ENCODE assay signal across 28 cellular contexts in the genomic region with DNA sequence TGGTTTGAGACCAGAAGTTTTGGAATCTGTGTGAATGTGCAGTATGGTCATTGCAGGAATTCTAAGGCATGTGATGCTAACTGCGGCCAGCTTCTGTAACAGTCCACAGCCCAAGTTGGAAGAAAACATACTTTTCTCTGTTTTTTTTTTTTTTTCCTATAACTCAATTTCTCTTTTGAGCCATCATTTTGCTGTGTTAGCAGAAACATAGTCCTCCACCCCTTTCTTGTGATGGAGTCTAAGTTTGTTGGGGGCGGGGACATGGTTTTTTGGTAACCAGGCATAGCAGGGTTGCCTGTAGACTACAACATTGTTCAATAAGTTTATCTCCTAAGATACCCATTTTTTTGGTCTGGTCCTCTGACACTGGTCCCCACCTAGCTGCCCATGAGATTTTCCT.
"Had no signal": no experiment of that assay in that cellular context is flagged by ENCODE, and none has a peak within 500 bp of the region (broad histone marks: within the 10 kb centered on the region; RNA-seq: fewer than 3 reads in every experiment).

No MANE protein-coding gene starts in this region.

- H3K4me1 ChIP-seq: stomach, suprapubic skin, testis, thyroid gland, tibial artery, tibial nerve, transverse colon, upper lobe of left lung, upper lobe of right lung, uterus, vagina had no signal

- DNase-seq: stimulated activated CD4-positive, alpha-beta T cell treated with anti-CD3 and anti-CD28 coated beads, Interleukin-2, amount 100 ng/mL, for 48 hours; stimulated activated CD4-positive, alpha-beta T cell treated with anti-CD3 and anti-CD28 coated beads, Interleukin-4, amount 100 ng/mL, for 1 hour; stimulated activated CD4-positive, alpha-beta T cell treated with anti-CD3 and anti-CD28 coated beads, Interleukin-4, amount 100 ng/mL, for 24 hours; stimulated activated CD4-positive, alpha-beta T cell treated with anti-CD3 and anti-CD28 coated beads, Interleukin-4, amount 100 ng/mL, for 4 hours; stimulated activated CD8-positive, alpha-beta memory T cell treated with anti-CD3 and anti-CD28 coated beads, Interleukin-4, amount 100 ng/mL, for 48 hours; stimulated activated naive B cell treated with anti-CD40 and anti-IgM and Interleukin-4, amounts not matched to agents 10 μg/mL and 1 μg/mL and 100 μg/mL, for 72 hours; stimulated activated naive CD4-positive, alpha-beta T cell; stimulated activated naive CD4-positive, alpha-beta T cell treated with Interleukin-2 at 50 U/mL for 16 hours; stimulated activated naive CD8-positive, alpha-beta T cell treated with anti-CD3 and anti-CD28 coated beads, Interleukin-15, amount 100 ng/mL, for 72 hours; stimulated activated naive CD8-positive, alpha-beta T cell treated with anti-CD3 and anti-CD28 coated beads, Interleukin-15, Interleukin-2, amounts not matched to agents 100 U/mL and 50 U/mL, for 24 hours; stomach; substantia nigra; testis; thyroid gland; tibial artery; transverse colon; trophoblast cell; upper lobe of left lung; upper lobe of right lung; uterus had no signal

- H3K27me3 Mint-ChIP-seq: stimulated activated memory B cell treated with anti-CD40 and anti-IgM and Interleukin-4, amounts not matched to agents 10 μg/mL and 1 μg/mL and 100 μg/mL, for 72 hours; stimulated activated naive CD8-positive, alpha-beta T cell treated with anti-CD3 and anti-CD28 coated beads, Interleukin-15, Interleukin-2, amounts not matched to agents 100 ng/mL and 50 ng/mL, for 24 hours had no signal

- H3K27me3 ChIP-seq: stomach, suprapubic skin, testis, thyroid gland, tibial artery, tibial nerve, transverse colon, upper lobe of left lung, upper lobe of right lung, uterus, vagina had no signal

- H3K4me3 Mint-ChIP-seq: stimulated activated effector memory CD8-positive, alpha-beta T cell treated with anti-CD3 and anti-CD28 coated beads, Interleukin-12 subunit alpha, Interleukin-12 subunit beta, amount 100 ng/mL, for 72 hours; stimulated activated memory B cell treated with anti-CD40 and anti-IgM and Interleukin-4, amounts not matched to agents 10 μg/mL and 1 μg/mL and 100 μg/mL, for 72 hours; stimulated activated naive B cell treated with anti-CD40 and anti-IgM and Interleukin-4, amounts not matched to agents 10 μg/mL and 1 μg/mL and 100 μg/mL, for 72 hours; stimulated activated naive CD8-positive, alpha-beta T cell treated with anti-CD3 and anti-CD28 coated beads, Interleukin-15, amount 100 ng/mL, for 72 hours; stimulated activated naive CD8-positive, alpha-beta T cell treated with anti-CD3 and anti-CD28 coated beads, Interleukin-15, Interleukin-2, amounts not matched to agents 100 ng/mL and 50 ng/mL, for 24 hours had no signal

- H3K27ac Mint-ChIP-seq: stimulated activated effector memory CD8-positive, alpha-beta T cell treated with anti-CD3 and anti-CD28 coated beads, Interleukin-12 subunit alpha, Interleukin-12 subunit beta, amount 100 ng/mL, for 72 hours; stimulated activated memory B cell treated with anti-CD40 and anti-IgM and Interleukin-4, amounts not matched to agents 10 μg/mL and 1 μg/mL and 100 μg/mL, for 72 hours; stimulated activated naive B cell treated with anti-CD40 and anti-IgM and Interleukin-4, amounts not matched to agents 10 μg/mL and 1 μg/mL and 100 μg/mL, for 72 hours; stimulated activated naive CD8-positive, alpha-beta T cell treated with anti-CD3 and anti-CD28 coated beads, Interleukin-15, amount 100 ng/mL, for 72 hours; stimulated activated naive CD8-positive, alpha-beta T cell treated with anti-CD3 and anti-CD28 coated beads, Interleukin-15, Interleukin-2, amounts not matched to agents 100 ng/mL and 50 ng/mL, for 24 hours had no signal

- H3K36me3 Mint-ChIP-seq: stimulated activated effector memory CD8-positive, alpha-beta T cell treated with anti-CD3 and anti-CD28 coated beads, Interleukin-12 subunit alpha, Interleukin-12 subunit beta, amount 100 ng/mL, for 72 hours; stimulated activated memory B cell treated with anti-CD40 and anti-IgM and Interleukin-4, amounts not matched to agents 10 μg/mL and 1 μg/mL and 100 μg/mL, for 72 hours; stimulated activated naive B cell treated with anti-CD40 and anti-IgM and Interleukin-4, amounts not matched to agents 10 μg/mL and 1 μg/mL and 100 μg/mL, for 72 hours had no signal

- FAIRE-seq: urothelium cell line had no signal

- H3K4me1 Mint-ChIP-seq: stimulated activated effector memory CD8-positive, alpha-beta T cell treated with anti-CD3 and anti-CD28 coated beads, Interleukin-12 subunit alpha, Interleukin-12 subunit beta, amount 100 ng/mL, for 72 hours; stimulated activated memory B cell treated with anti-CD40 and anti-IgM and Interleukin-4, amounts not matched to agents 10 μg/mL and 1 μg/mL and 100 μg/mL, for 72 hours; stimulated activated naive B cell treated with anti-CD40 and anti-IgM and Interleukin-4, amounts not matched to agents 10 μg/mL and 1 μg/mL and 100 μg/mL, for 72 hours; stimulated activated naive CD8-positive, alpha-beta T cell treated with anti-CD3 and anti-CD28 coated beads, Interleukin-15, amount 100 ng/mL, for 72 hours had no signal

- ATAC-seq: stimulated activated effector memory CD8-positive, alpha-beta T cell treated with anti-CD3 and anti-CD28 coated beads, Interleukin-12 subunit alpha, Interleukin-12 subunit beta, amount 100 ng/mL, for 72 hours; stimulated activated memory B cell treated with anti-CD40 and anti-IgM and Interleukin-4, amounts not matched to agents 10 μg/mL and 1 μg/mL and 100 μg/mL, for 72 hours; stimulated activated naive B cell treated with anti-CD40 and anti-IgM and Interleukin-4, amounts not matched to agents 10 μg/mL and 1 μg/mL and 100 μg/mL, for 72 hours; stimulated activated naive CD8-positive, alpha-beta T cell treated with anti-CD3 and anti-CD28 coated beads, Interleukin-15, amount 100 ng/mL, for 72 hours; stimulated activated naive CD8-positive, alpha-beta T cell treated with anti-CD3 and anti-CD28 coated beads, Interleukin-15, Interleukin-2, amounts not matched to agents 100 U/mL and 50 U/mL, for 24 hours; upper lobe of right lung had no signal

- H3K36me3 ChIP-seq: stomach, suprapubic skin, thoracic aorta, thyroid gland, tibial artery, tibial nerve, transverse colon, upper lobe of left lung, upper lobe of right lung, uterus, vagina had no signal

- H3K27ac ChIP-seq: stomach, suprapubic skin, testis, thoracic aorta, thyroid gland, tibial artery, tibial nerve, transverse colon, upper lobe of left lung, upper lobe of right lung, uterus, vagina had no signal

- H3K4me3 ChIP-seq: stomach, suprapubic skin, testis, thoracic aorta, thyroid gland, tibial artery, tibial nerve, transverse colon, upper lobe of left lung, upper lobe of right lung, uterus, vagina had no signal

- H3K9me3 Mint-ChIP-seq: stimulated activated naive CD8-positive, alpha-beta T cell treated with anti-CD3 and anti-CD28 coated beads, Interleukin-15, Interleukin-2, amounts not matched to agents 100 ng/mL and 50 ng/mL, for 24 hours had no signal

- H3K9me3 ChIP-seq: testis, thoracic aorta, thyroid gland, transverse colon, upper lobe of left lung, upper lobe of right lung, uterus, vagina had no signal
